In genomic region chr5:154723740-154724505, GRCh38 we compare ENCODE assay signal across 1 cellular context.
TF ChIP-seq lines count a peak whose summit lies in the region.

No MANE protein-coding gene starts in this region.

TF ChIP-seq in WTC11, 78 proteins besides CTCF, POLR2A, EP300 and RAD21 (continued from another document):
- no peak for TF ChIP-seq PRDM15 (CRISPR knock-in tag; IDR thresholded peaks at IDR 0.05)
- TF ChIP-seq SMAD3 (CRISPR knock-in tag; IDR thresholded peaks at IDR 0.05; ENCODE audit: borderline replicate concordance) = no peak
- TF ChIP-seq HMGA2 (CRISPR knock-in tag; IDR thresholded peaks at IDR 0.05) = no peak
- TF ChIP-seq E2F5 (CRISPR knock-in tag; IDR thresholded peaks at IDR 0.05) = no peak
- TF ChIP-seq CDX4 (CRISPR knock-in tag; IDR thresholded peaks at IDR 0.05; ENCODE audit: borderline replicate concordance) = no peak
